Comparison of ENCODE assay signal across 14 cellular contexts in the genomic region with DNA sequence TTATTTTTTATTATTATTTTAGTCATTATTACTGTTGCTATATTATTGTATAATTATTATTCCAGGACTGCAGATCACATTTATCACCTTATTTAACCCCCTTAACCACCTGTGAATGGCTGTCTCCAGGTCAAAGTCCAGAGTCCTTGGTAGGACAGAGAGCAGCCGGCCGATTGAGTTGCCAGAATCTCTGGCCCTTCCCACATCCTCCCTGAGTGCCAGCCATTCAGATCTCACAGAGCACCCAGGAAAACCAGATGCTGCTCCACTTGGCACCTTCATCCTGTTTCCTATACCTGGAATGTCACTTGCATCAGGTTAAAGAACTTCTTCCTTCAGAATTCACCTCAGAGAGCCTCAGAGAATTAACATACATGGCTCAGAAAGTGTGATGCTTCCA.
DNase-seq lines count a peak whose midpoint lies in the region; ATAC-seq and TF ChIP-seq lines count a peak whose summit lies in the region.
"Had no signal": no experiment of that assay in that cellular context is flagged by ENCODE, and none has a peak within 500 bp of the region (broad histone marks: within the 10 kb centered on the region; RNA-seq: fewer than 3 reads in every experiment).

No MANE protein-coding gene starts in this region.

- WGBS in gastroesophageal sphincter (ENCODE audit: low coverage in 1 of 2), 2 donors = 69 to 94% methylated on average over 2 of the region's 2 CpGs

- H3K36me3 ChIP-seq in PC-3 (ENCODE audit: low read depth, low read length) = no peaks in the 10 kb centered on the region
- no peaks in the 10 kb centered on the region for H3K36me3 ChIP-seq in mucosa of descending colon (ENCODE audit: low read depth)
- no peaks in the 10 kb centered on the region for H3K36me3 ChIP-seq in gastroesophageal sphincter
- H3K36me3 ChIP-seq: BLaER1 had no signal

- no peak overlapping the region for H3K9ac ChIP-seq in PC-3 (ENCODE audit: low read length)
- H3K9ac ChIP-seq: BLaER1 had no signal

- no peak for TF ChIP-seq EP300 in gastroesophageal sphincter (IDR thresholded peaks at IDR 0.05)

- H3K27ac ChIP-seq in PC-3 (ENCODE audit: low read length) (no peak overlapping the region), gastroesophageal sphincter (no peak overlapping the region)
- H3K27ac ChIP-seq: A549, BLaER1 had no signal

- intact Hi-C loops in PC-3 (cut with micrococcal nuclease) = no loop called here
- intact Hi-C loops in mucosa of descending colon (cut with DNase I, micrococcal nuclease) = no loop called here

- H3K27me3 ChIP-seq in PC-3 (ENCODE audit: low read length) = no peaks in the 10 kb centered on the region
- no peaks in the 10 kb centered on the region for H3K27me3 ChIP-seq in gastroesophageal sphincter
- H3K27me3 ChIP-seq: BLaER1 had no signal

- H3K36me3 Mint-ChIP-seq in central memory CD8-positive, alpha-beta T cell (ENCODE audit: insufficient read depth) = no peaks in the 10 kb centered on the region
- H3K36me3 Mint-ChIP-seq in naive thymus-derived CD8-positive, alpha-beta T cell = peaks cover 0 to 5% (median 5%) of the 10 kb centered on the region in 3 donors

- no peak for TF ChIP-seq POLR2A in gastroesophageal sphincter (IDR thresholded peaks at IDR 0.05)

- no peaks in the 10 kb centered on the region for H3K9me3 ChIP-seq in PC-3 (ENCODE audit: low read length)
- H3K9me3 ChIP-seq in mucosa of descending colon = no peaks in the 10 kb centered on the region
- peaks cover 0 to 10% (median 0%) of the 10 kb centered on the region in 3 donors for H3K9me3 ChIP-seq in gastroesophageal sphincter
- H3K9me3 ChIP-seq: A549, BLaER1 had no signal

- H3K4me3 ChIP-seq in PC-3 (ENCODE audit: low read length) (no peak overlapping the region), mucosa of descending colon (no peak overlapping the region), gastroesophageal sphincter (no peak overlapping the region)
- H3K4me3 ChIP-seq: A549, BLaER1 had no signal

- H3K4me1 Mint-ChIP-seq in central memory CD8-positive, alpha-beta T cell = no peaks in the 10 kb centered on the region
- H3K4me1 Mint-ChIP-seq in naive thymus-derived CD8-positive, alpha-beta T cell = peaks cover 0 to 7% (median 3%) of the 10 kb centered on the region in 4 donors
- H3K4me1 Mint-ChIP-seq: CD8-positive, alpha-beta memory T cell had no signal

- no peak overlapping the region for H2AFZ ChIP-seq in PC-3 (ENCODE audit: low read length)

- H3K9me2 ChIP-seq in PC-3 (replicated peaks; ENCODE audit: low read length) = no peaks in the 10 kb centered on the region

- H3K79me2 ChIP-seq in PC-3 (ENCODE audit: low read length) = no peaks in the 10 kb centered on the region

- TF ChIP-seq CTCF in PC-3 (conservative IDR thresholded peaks at IDR 0.05; ENCODE audit: low read depth, low read length) (no peak), mucosa of descending colon (IDR thresholded peaks at IDR 0.05) (no peak), gastroesophageal sphincter (IDR thresholded peaks at IDR 0.05) (no peak)

- H3K4me2 ChIP-seq in PC-3 (ENCODE audit: low read length) = no peak overlapping the region
- H3K4me2 ChIP-seq: A549, BLaER1 had no signal

- H3K4me1 ChIP-seq in PC-3 (ENCODE audit: insufficient read depth, low read length) = peaks cover 4% of the 10 kb centered on the region; the same call in 1 of the 2 replicates
- no peaks in the 10 kb centered on the region for H3K4me1 ChIP-seq in mucosa of descending colon (ENCODE audit: low read depth)
- H3K4me1 ChIP-seq in gastroesophageal sphincter = peaks cover 0 to 11% (median 0%) of the 10 kb centered on the region in 3 donors
- H3K4me1 ChIP-seq: A549, BLaER1, Caco-2 had no signal

- BruUV-seq in PC-3 (replicated peaks; lab: Mats Ljungman, UMichigan) = no TSS peak

- no peak overlapping the region for H3K4me3 Mint-ChIP-seq in central memory CD8-positive, alpha-beta T cell
- H3K4me3 Mint-ChIP-seq in naive thymus-derived CD8-positive, alpha-beta T cell = no peak overlapping the region
- H3K4me3 Mint-ChIP-seq: CD8-positive, alpha-beta memory T cell; HFFc6 had no signal

- ATAC-seq in PC-3 (peak; percentile 68; the same call in 1 of the 2 replicates), mucosa of descending colon (peak; percentile 76), gastroesophageal sphincter (no peak)
- ATAC-seq in central memory CD8-positive, alpha-beta T cell (replicated peaks; ENCODE audit: extremely low read depth, poor library complexity, severe bottlenecking) = no peak
- no peak for ATAC-seq in naive thymus-derived CD8-positive, alpha-beta T cell
- ATAC-seq: A549 had no signal

- POLR2A ChIA-PET in PC-3 (lab: Charles Lee; ENCODE audit: unreplicated experiment) = interaction anchor here (0.7 kb wide), 1 partner anchor 14 kb away, joined by 4 read pairs; no protein-coding TSS in a partner anchor
- POLR2A ChIA-PET in naive thymus-derived CD8-positive, alpha-beta T cell (lab: Charles Lee) = no interaction called here

- peaks cover 14% of the 10 kb centered on the region for H3K27me3 Mint-ChIP-seq in central memory CD8-positive, alpha-beta T cell
- peaks cover 0 to 8% (median 4%) of the 10 kb centered on the region in 5 donors for H3K27me3 Mint-ChIP-seq in naive thymus-derived CD8-positive, alpha-beta T cell

- no peaks in the 10 kb centered on the region for H3F3A ChIP-seq in PC-3 (ENCODE audit: low read length, unreplicated experiment)

- H3K9me3 Mint-ChIP-seq in central memory CD8-positive, alpha-beta T cell = no peaks in the 10 kb centered on the region
- H3K9me3 Mint-ChIP-seq in naive thymus-derived CD8-positive, alpha-beta T cell = peaks cover 0 to 4% (median 0%) of the 10 kb centered on the region in 9 donors
- H3K9me3 Mint-ChIP-seq: CD8-positive, alpha-beta memory T cell; HFFc6 had no signal

- no peaks in the 10 kb centered on the region for H4K20me1 ChIP-seq in PC-3 (ENCODE audit: low read length)
- H4K20me1 ChIP-seq: BLaER1 had no signal

- DNase-seq in PC-3 (peak; percentile 19), mucosa of descending colon (peak in 2 of 3 donors; percentile 35 to 46), GF-D8 (lab: John Stamatoyannopoulos, UW) (no peak)
- no peak for DNase-seq in central memory CD8-positive, alpha-beta T cell (ENCODE audit: low spot score in 2 of 2)
- DNase-seq in naive thymus-derived CD8-positive, alpha-beta T cell = no peak
- DNase-seq: AML-193; Caco-2; CD8-positive, alpha-beta memory T cell; DMS79; HCEC 1CT; HFFc6 had no signal

- H3K27ac Mint-ChIP-seq in central memory CD8-positive, alpha-beta T cell (ENCODE audit: low read depth) = peak overlapping the region; percentile 33
- no peak overlapping the region for H3K27ac Mint-ChIP-seq in naive thymus-derived CD8-positive, alpha-beta T cell
- H3K27ac Mint-ChIP-seq: CD8-positive, alpha-beta memory T cell; HFFc6 had no signal

- CTCF ChIA-PET in PC-3 (lab: Charles Lee) = no interaction called here

Comparison
In these comparisons a context has a peak if more than half of its experiments do, and no peak if none do; other contexts are left out.
1. ATAC-seq: peak in PC-3 (single experiment) and mucosa of descending colon (single experiment); none in central memory CD8-positive, alpha-beta T cell (single experiment), naive thymus-derived CD8-positive, alpha-beta T cell (0 of 2) and gastroesophageal sphincter (single experiment).
2. DNase-seq: peak in PC-3 (single experiment) and mucosa of descending colon (2 of 3); none in central memory CD8-positive, alpha-beta T cell (0 of 2), naive thymus-derived CD8-positive, alpha-beta T cell (0 of 10) and GF-D8 (single experiment).